In the genomic region with DNA sequence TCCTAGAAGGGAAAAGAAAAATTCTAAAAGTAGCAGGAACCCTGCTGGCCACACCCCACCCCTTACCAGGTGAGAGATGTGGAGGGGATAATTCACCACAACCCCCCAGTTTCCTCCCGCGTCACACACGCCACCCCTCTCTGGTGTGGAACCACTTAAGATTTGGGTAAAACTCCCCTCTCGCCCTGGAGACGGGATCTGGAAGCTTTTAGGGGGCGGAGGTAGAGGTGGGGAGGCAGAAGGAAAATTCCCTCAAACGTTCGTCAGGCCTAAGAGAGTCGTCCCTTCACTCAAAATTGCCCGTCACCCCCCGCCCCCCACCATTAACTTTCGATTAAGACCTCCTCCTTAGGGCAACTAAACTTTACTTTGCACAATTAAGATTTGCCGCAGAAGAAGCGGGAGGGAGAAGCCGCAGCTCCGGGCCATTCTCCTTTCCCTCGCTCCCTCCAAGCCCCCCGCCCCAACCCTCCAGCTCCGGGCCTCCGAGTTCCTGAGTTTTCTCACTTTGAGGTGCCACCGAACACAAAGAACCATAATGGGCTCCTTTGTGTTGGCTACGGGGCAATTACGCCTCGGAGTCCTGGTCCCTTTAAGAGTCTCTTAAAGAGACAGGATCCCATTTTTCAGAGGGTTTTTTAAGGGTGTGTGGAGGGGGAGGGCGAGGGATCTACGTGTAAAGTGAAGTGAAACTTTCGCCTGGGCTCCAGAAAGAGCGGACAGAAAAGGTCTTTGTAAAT, we compare ENCODE assay signal across 8 cellular contexts. TPM values are rescaled to one million over a fixed set of nuclear protein-coding genes. Genes with fewer than 3 reads are reported as not detected.
DNase-seq lines count a peak whose midpoint lies in the region; ATAC-seq and TF ChIP-seq lines count a peak whose summit lies in the region.

No MANE protein-coding gene starts in this region.

- TF ChIP-seq CTCF in GM10266 (IDR thresholded peaks at IDR 0.05; ENCODE audit: control insufficient read depth, insufficient read depth, low read depth, missing control alignments), result no peak
- TF ChIP-seq CTCF in glutamatergic neuron (IDR thresholded peaks at IDR 0.05; ENCODE audit: partially characterized antibody, unreplicated experiment), result no peak
- no peak for TF ChIP-seq CTCF in neutrophil (IDR thresholded peaks at IDR 0.05)

- peak overlapping the region; percentile 75 for H3K27ac ChIP-seq in ACC112 (ENCODE audit: low read depth, low read length)
- H3K27ac ChIP-seq in neutrophil, result no peak overlapping the region

- H3K4me3 Mint-ChIP-seq in glutamatergic neuron (ENCODE audit: unreplicated experiment), result peak overlapping the region; percentile 91

- peaks cover 25% of the 10 kb centered on the region for H3K27me3 Mint-ChIP-seq in glutamatergic neuron (ENCODE audit: unreplicated experiment)

- no peaks in the 10 kb centered on the region for H3K9me3 ChIP-seq in neutrophil

- H3K36me3 ChIP-seq in ACC112 (ENCODE audit: insufficient read depth, low read length), result peaks cover 6% of the 10 kb centered on the region; the same call in 1 of the 2 replicates
- H3K36me3 ChIP-seq in neutrophil, result no peaks in the 10 kb centered on the region

- H3K27me3 ChIP-seq in ACC112 (ENCODE audit: insufficient read depth, low read length), result no peaks in the 10 kb centered on the region
- peaks cover 92% of the 10 kb centered on the region for H3K27me3 ChIP-seq in neutrophil

- H2AFZ ChIP-seq in ACC112 (ENCODE audit: low read length, unreplicated experiment), result peak overlapping the region; percentile 94

- H3K4me1 ChIP-seq in ACC112 (ENCODE audit: control insufficient read depth, insufficient read depth, low read length, unreplicated experiment) (peaks cover 17% of the 10 kb centered on the region), neutrophil (ENCODE audit: control insufficient read depth in 1 of 2, insufficient read depth in 1 of 2, low read depth in 1 of 2, low read length in 1 of 2) (peaks cover 14 to 19% of the 10 kb centered on the region in 2 experiments)

- H3K4me1 Mint-ChIP-seq in glutamatergic neuron (ENCODE audit: low read depth, unreplicated experiment), result peaks cover 10% of the 10 kb centered on the region

- no peak overlapping the region for H3K27ac Mint-ChIP-seq in activated naive CD4-positive, alpha-beta T cell treated with anti-CD3 and anti-CD28 coated beads, Interleukin-2, amount 50 U/mL, for 72 hours
- H3K27ac Mint-ChIP-seq in glutamatergic neuron (ENCODE audit: unreplicated experiment), result peak overlapping the region; percentile 84

- ATAC-seq in activated naive CD4-positive, alpha-beta T cell treated with anti-CD3 and anti-CD28 coated beads, Interleukin-2, amount 50 U/mL, for 72 hours, result peak; percentile 44 to 48
- ATAC-seq in GM19467 (IDR thresholded peaks at IDR 0.05; ENCODE audit: unreplicated experiment), result no peak

- H3K9me3 Mint-ChIP-seq in activated naive CD4-positive, alpha-beta T cell treated with anti-CD3 and anti-CD28 coated beads, Interleukin-2, amount 50 U/mL, for 72 hours, result no peaks in the 10 kb centered on the region
- peaks cover 18% of the 10 kb centered on the region for H3K9me3 Mint-ChIP-seq in glutamatergic neuron (ENCODE audit: unreplicated experiment)

- DNase-seq in GM10266 (ENCODE audit: extremely low spot score) (peak; percentile 83), NCI-H2196 treated with DMSO at 0.1 percent for 48 hours (lab: John Stamatoyannopoulos, UW; ENCODE audit: unreplicated experiment) (peak; percentile 41), glutamatergic neuron (peak; percentile 31)
- peak in 1 of 2 donors; percentile 10 for DNase-seq in activated naive CD4-positive, alpha-beta T cell treated with anti-CD3 and anti-CD28 coated beads, Interleukin-2, amount 50 U/mL, for 72 hours (ENCODE audit: low spot score in 2 of 2)
- no peak for DNase-seq in activated effector memory CD4-positive, alpha-beta T cell treated with anti-CD3 and anti-CD28 coated beads, Interleukin-2, amount 50 U/mL, for 16 hours

- peaks cover 5 to 12% of the 10 kb centered on the region in 2 donors for H3K36me3 Mint-ChIP-seq in activated naive CD4-positive, alpha-beta T cell treated with anti-CD3 and anti-CD28 coated beads, Interleukin-2, amount 50 U/mL, for 72 hours
- peaks cover 6% of the 10 kb centered on the region for H3K36me3 Mint-ChIP-seq in glutamatergic neuron (ENCODE audit: unreplicated experiment)

- peaks cover 21% of the 10 kb centered on the region for H3K79me2 ChIP-seq in ACC112 (ENCODE audit: control insufficient read depth, insufficient read depth, low read length, unreplicated experiment)

- H3K4me3 ChIP-seq in ACC112 (ENCODE audit: low read depth, low read length) (peak overlapping the region; percentile 78), neutrophil (ENCODE audit: low read depth in 1 of 2, low read length in 1 of 2) (peak overlapping the region; percentile 29 to 34)

RNA-seq across cellular contexts. Expression of gene FZD2, which starts 1.0 kb away (rescaled TPM):
- under 1 TPM in 1 of 2 donors, not detected in 1; 0.27 TPM for total RNA-seq in activated naive CD4-positive, alpha-beta T cell treated with anti-CD3 and anti-CD28 coated beads, Interleukin-2, amount 50 U/mL, for 72 hours
- total RNA-seq in glutamatergic neuron (ENCODE audit: unreplicated experiment), result 1.3 TPM

RNA-seq across cellular contexts. Expression of gene GPATCH8, which starts 53.1 kb away (rescaled TPM):
- total RNA-seq in activated naive CD4-positive, alpha-beta T cell treated with anti-CD3 and anti-CD28 coated beads, Interleukin-2, amount 50 U/mL, for 72 hours, result 10 to 100 TPM; 39.3 to 46.2 TPM
- total RNA-seq in glutamatergic neuron (ENCODE audit: unreplicated experiment), result 62.6 TPM
